ENCODE assay signal across 1 cellular context in the genomic region with DNA sequence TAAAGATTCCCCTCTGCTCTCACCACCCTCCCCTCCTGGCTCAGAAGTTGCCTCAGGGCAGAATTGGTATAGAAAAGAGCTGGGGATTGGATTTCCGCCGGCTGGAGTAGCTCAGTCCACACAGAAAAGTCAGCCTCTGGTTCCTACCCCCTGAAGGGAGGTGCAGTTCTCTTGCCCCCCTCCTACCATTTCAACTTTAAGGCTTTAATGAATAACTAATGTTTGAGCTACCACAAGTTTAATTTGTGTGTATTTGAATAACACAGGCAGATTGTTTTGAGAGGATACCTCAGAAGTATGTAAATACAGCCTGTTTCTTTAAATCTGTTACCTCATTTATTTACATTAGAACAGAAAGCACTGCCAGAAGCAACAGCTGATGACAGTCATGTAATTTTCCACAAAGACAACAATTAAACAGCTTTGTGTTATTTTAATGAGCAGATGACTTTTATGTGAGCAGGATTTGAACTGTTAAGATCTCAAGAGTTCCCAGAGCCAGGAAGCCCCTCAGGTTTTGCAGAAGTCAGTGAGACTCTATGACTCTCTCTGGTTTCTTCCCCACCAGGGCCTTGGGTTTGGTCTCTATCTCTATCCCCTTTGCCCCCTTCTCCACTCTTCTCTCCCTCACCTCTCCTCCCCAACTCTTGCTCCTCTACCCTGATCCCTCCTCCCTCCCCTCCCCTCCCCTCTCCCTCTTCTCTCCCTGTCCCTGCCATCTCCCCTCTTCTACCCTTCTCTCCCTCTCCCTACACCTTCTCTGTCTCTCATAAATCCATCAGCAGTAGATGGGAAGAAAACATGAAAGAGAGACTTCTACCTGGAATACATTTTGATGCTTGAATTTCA.
TF ChIP-seq lines count a peak whose summit lies in the region.

No MANE protein-coding gene starts in this region.

TF ChIP-seq in HEK293, 187 proteins besides CTCF, POLR2A, EP300 and RAD21 (continued from another document and continues in another):
- TF ChIP-seq, protein P1, sequence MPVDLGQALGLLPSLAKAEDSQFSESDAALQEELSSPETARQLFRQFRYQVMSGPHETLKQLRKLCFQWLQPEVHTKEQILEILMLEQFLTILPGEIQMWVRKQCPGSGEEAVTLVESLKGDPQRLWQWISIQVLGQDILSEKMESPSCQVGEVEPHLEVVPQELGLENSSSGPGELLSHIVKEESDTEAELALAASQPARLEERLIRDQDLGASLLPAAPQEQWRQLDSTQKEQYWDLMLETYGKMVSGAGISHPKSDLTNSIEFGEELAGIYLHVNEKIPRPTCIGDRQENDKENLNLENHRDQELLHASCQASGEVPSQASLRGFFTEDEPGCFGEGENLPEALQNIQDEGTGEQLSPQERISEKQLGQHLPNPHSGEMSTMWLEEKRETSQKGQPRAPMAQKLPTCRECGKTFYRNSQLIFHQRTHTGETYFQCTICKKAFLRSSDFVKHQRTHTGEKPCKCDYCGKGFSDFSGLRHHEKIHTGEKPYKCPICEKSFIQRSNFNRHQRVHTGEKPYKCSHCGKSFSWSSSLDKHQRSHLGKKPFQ (tag by site-specific recombination; IDR thresholded peaks at IDR 0.05), result no peak
- no peak for TF ChIP-seq SETDB1 (IDR thresholded peaks at IDR 0.05; ENCODE audit: insufficient read length, low read length)
- no peak for TF ChIP-seq ZNF555 (tag by site-specific recombination; conservative IDR thresholded peaks at IDR 0.05)
- TF ChIP-seq, protein P2, sequence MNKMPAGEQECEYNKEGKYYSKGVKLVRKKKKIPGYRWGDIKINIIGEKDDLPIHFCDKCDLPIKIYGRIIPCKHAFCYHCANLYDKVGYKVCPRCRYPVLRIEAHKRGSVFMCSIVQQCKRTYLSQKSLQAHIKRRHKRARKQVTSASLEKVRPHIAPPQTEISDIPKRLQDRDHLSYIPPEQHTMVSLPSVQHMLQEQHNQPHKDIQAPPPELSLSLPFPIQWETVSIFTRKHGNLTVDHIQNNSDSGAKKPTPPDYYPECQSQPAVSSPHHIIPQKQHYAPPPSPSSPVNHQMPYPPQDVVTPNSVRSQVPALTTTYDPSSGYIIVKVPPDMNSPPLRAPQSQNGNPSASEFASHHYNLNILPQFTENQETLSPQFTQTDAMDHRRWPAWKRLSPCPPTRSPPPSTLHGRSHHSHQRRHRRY (tag by site-specific recombination; IDR thresholded peaks at IDR 0.05), result no peak
- TF ChIP-seq ZNF24 (tag by site-specific recombination; IDR thresholded peaks at IDR 0.05), result peak; percentile 69
- no peak for TF ChIP-seq ZNF785 (tag by site-specific recombination; IDR thresholded peaks at IDR 0.05)
- TF ChIP-seq ZFHX2 (tag by site-specific recombination; conservative IDR thresholded peaks at IDR 0.05), result no peak
- no peak for TF ChIP-seq HOXA7 (CRISPR knock-in tag; IDR thresholded peaks at IDR 0.05; ENCODE audit: borderline replicate concordance)
- TF ChIP-seq ZNF664 (tag by site-specific recombination; IDR thresholded peaks at IDR 0.05), result peak; percentile 46; the same call in 1 of the 2 replicates
- peak; percentile 39; the same call in 1 of the 2 replicates for TF ChIP-seq ZNF184 (tag by site-specific recombination; IDR thresholded peaks at IDR 0.05)
- TF ChIP-seq ZNF324 (tag by site-specific recombination; IDR thresholded peaks at IDR 0.05), result peak; percentile 45; the same call in 1 of the 2 replicates
- TF ChIP-seq ZNF292 (tag by site-specific recombination; IDR thresholded peaks at IDR 0.05; ENCODE audit: borderline replicate concordance, low read depth), result no peak
- TF ChIP-seq ZNF624 (tag by site-specific recombination; IDR thresholded peaks at IDR 0.05), result no peak
- TF ChIP-seq ZNF530 (tag by site-specific recombination; IDR thresholded peaks at IDR 0.05; ENCODE audit: low read depth), result no peak
- TF ChIP-seq MEIS1 (CRISPR knock-in tag; IDR thresholded peaks at IDR 0.05; ENCODE audit: borderline replicate concordance), result no peak
- no peak for TF ChIP-seq ZSCAN5A (tag by site-specific recombination; IDR thresholded peaks at IDR 0.05)
- TF ChIP-seq SP2 (tag by site-specific recombination; IDR thresholded peaks at IDR 0.05), result no peak
- peak; percentile 53 for TF ChIP-seq ZNF692 (tag by site-specific recombination; IDR thresholded peaks at IDR 0.05)
- TF ChIP-seq ZNF121 (tag by site-specific recombination; IDR thresholded peaks at IDR 0.05), result no peak
- TF ChIP-seq ZNF488 (tag by site-specific recombination; IDR thresholded peaks at IDR 0.05), result no peak
- TF ChIP-seq ZNF510 (tag by site-specific recombination; IDR thresholded peaks at IDR 0.05; ENCODE audit: insufficient replicate concordance), result no peak
- TF ChIP-seq ZNF202 (tag by site-specific recombination; IDR thresholded peaks at IDR 0.05; ENCODE audit: borderline replicate concordance), result no peak; the same call in 1 of the 2 replicates
- no peak for TF ChIP-seq ZNF16 (tag by site-specific recombination; IDR thresholded peaks at IDR 0.05; ENCODE audit: low read depth)
- TF ChIP-seq, protein P3, sequence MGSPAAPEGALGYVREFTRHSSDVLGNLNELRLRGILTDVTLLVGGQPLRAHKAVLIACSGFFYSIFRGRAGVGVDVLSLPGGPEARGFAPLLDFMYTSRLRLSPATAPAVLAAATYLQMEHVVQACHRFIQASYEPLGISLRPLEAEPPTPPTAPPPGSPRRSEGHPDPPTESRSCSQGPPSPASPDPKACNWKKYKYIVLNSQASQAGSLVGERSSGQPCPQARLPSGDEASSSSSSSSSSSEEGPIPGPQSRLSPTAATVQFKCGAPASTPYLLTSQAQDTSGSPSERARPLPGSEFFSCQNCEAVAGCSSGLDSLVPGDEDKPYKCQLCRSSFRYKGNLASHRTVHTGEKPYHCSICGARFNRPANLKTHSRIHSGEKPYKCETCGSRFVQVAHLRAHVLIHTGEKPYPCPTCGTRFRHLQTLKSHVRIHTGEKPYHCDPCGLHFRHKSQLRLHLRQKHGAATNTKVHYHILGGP (tag by site-specific recombination; IDR thresholded peaks at IDR 0.05), result no peak
- TF ChIP-seq ZFP69B (tag by site-specific recombination; IDR thresholded peaks at IDR 0.05), result 0 out of 2 replicates have a peak, but pooled peaks have one; percentile 17
- TF ChIP-seq TRIM28 (IDR thresholded peaks at IDR 0.05; ENCODE audit: borderline replicate concordance, low read length), result 0 out of 2 replicates have a peak, but pooled peaks have one; percentile 31
- TF ChIP-seq ZNF302 (tag by site-specific recombination; IDR thresholded peaks at IDR 0.05; ENCODE audit: low read depth), result no peak
- no peak for TF ChIP-seq ZNF76 (tag by site-specific recombination; IDR thresholded peaks at IDR 0.05; ENCODE audit: borderline replicate concordance, low read depth)
- no peak for TF ChIP-seq ZBTB49 (tag by site-specific recombination; IDR thresholded peaks at IDR 0.05; ENCODE audit: low read depth)
- no peak for TF ChIP-seq KLF16 (tag by site-specific recombination; IDR thresholded peaks at IDR 0.05)
- no peak for TF ChIP-seq ZNF792 (tag by site-specific recombination; IDR thresholded peaks at IDR 0.05)
- no peak for TF ChIP-seq ZNF211 (tag by site-specific recombination; IDR thresholded peaks at IDR 0.05; ENCODE audit: low read depth)
- TF ChIP-seq ZNF501 (tag by site-specific recombination; IDR thresholded peaks at IDR 0.05), result no peak
- TF ChIP-seq, protein P4, sequence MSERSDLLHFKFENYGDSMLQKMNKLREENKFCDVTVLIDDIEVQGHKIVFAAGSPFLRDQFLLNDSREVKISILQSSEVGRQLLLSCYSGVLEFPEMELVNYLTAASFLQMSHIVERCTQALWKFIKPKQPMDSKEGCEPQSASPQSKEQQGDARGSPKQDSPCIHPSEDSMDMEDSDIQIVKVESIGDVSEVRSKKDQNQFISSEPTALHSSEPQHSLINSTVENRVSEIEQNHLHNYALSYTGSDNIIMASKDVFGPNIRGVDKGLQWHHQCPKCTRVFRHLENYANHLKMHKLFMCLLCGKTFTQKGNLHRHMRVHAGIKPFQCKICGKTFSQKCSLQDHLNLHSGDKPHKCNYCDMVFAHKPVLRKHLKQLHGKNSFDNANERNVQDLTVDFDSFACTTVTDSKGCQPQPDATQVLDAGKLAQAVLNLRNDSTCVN (tag by site-specific recombination; optimal IDR thresholded peaks at IDR 0.05), result no peak
- TF ChIP-seq, protein P5, sequence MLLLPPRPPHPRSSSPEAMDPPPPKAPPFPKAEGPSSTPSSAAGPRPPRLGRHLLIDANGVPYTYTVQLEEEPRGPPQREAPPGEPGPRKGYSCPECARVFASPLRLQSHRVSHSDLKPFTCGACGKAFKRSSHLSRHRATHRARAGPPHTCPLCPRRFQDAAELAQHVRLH (tag by site-specific recombination; IDR thresholded peaks at IDR 0.05), result no peak
- peak; percentile 74; the same call in 1 of the 2 replicates for TF ChIP-seq GLI2 (tag by site-specific recombination; IDR thresholded peaks at IDR 0.05; ENCODE audit: borderline replicate concordance, low read depth)
- TF ChIP-seq ZNF354C (tag by site-specific recombination; IDR thresholded peaks at IDR 0.05; ENCODE audit: borderline replicate concordance, low read depth), result no peak
- no peak for TF ChIP-seq ZNF548 (tag by site-specific recombination; IDR thresholded peaks at IDR 0.05)
- no peak for TF ChIP-seq ZNF48 (tag by site-specific recombination; IDR thresholded peaks at IDR 0.05)
- TF ChIP-seq, protein P6, sequence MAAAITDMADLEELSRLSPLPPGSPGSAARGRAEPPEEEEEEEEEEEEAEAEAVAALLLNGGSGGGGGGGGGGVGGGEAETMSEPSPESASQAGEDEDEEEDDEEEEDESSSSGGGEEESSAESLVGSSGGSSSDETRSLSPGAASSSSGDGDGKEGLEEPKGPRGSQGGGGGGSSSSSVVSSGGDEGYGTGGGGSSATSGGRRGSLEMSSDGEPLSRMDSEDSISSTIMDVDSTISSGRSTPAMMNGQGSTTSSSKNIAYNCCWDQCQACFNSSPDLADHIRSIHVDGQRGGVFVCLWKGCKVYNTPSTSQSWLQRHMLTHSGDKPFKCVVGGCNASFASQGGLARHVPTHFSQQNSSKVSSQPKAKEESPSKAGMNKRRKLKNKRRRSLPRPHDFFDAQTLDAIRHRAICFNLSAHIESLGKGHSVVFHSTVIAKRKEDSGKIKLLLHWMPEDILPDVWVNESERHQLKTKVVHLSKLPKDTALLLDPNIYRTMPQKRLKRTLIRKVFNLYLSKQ (tag by site-specific recombination; IDR thresholded peaks at IDR 0.05; ENCODE audit: borderline replicate concordance), result no peak
- no peak for TF ChIP-seq ZNF174 (tag by site-specific recombination; IDR thresholded peaks at IDR 0.05)
- no peak for TF ChIP-seq GLIS1 (tag by site-specific recombination; IDR thresholded peaks at IDR 0.05)
- no peak; the same call in 1 of the 2 replicates for TF ChIP-seq ZSCAN30 (tag by site-specific recombination; IDR thresholded peaks at IDR 0.05)
- no peak; the same call in 1 of the 2 replicates for TF ChIP-seq ZNF394 (tag by site-specific recombination; IDR thresholded peaks at IDR 0.05; ENCODE audit: borderline replicate concordance)
- TF ChIP-seq ZNF677 (tag by site-specific recombination; IDR thresholded peaks at IDR 0.05), result no peak
- TF ChIP-seq, protein P7, sequence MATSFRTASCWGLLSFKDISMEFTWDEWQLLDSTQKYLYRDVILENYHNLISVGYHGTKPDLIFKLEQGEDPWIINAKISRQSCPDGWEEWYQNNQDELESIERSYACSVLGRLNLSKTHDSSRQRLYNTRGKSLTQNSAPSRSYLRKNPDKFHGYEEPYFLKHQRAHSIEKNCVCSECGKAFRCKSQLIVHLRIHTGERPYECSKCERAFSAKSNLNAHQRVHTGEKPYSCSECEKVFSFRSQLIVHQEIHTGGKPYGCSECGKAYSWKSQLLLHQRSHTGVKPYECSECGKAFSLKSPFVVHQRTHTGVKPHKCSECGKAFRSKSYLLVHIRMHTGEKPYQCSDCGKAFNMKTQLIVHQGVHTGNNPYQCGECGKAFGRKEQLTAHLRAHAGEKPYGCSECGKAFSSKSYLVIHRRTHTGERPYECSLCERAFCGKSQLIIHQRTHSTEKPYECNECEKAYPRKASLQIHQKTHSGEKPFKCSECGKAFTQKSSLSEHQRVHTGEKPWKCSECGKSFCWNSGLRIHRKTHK (tag by site-specific recombination; IDR thresholded peaks at IDR 0.05), result no peak
- TF ChIP-seq KLF8 (tag by site-specific recombination; IDR thresholded peaks at IDR 0.05), result no peak
- TF ChIP-seq GFI1B (tag by site-specific recombination; IDR thresholded peaks at IDR 0.05), result 0 out of 2 replicates have a peak, but pooled peaks have one; percentile 54
